ENCODE assay signal across 8 cellular contexts in genomic region chr19:47157455-47158321, GRCh38. TPM values are rescaled to one million over a fixed set of nuclear protein-coding genes. Genes with fewer than 3 reads are reported as not detected.
A peak's percentile ranks its signal among the peaks of the same experiment; 100 is the strongest.
DNase-seq lines count a peak whose midpoint lies in the region; FAIRE-seq and TF ChIP-seq lines count a peak whose summit lies in the region.

No MANE protein-coding gene starts in this region.

- peaks cover 23% of the 10 kb centered on the region for H3K4me1 Mint-ChIP-seq in MCF 10A (ENCODE audit: insufficient read depth, unreplicated experiment)

- no peaks in the 10 kb centered on the region for H3K27me3 Mint-ChIP-seq in MCF 10A (ENCODE audit: insufficient read depth, unreplicated experiment)

- peaks cover 85% of the 10 kb centered on the region for H3K36me3 Mint-ChIP-seq in MCF 10A (ENCODE audit: insufficient read depth, unreplicated experiment)

- intact Hi-C loops in MCF 10A (cut with micrococcal nuclease) = no loop called here

- peak overlapping the region; percentile 66 to 86 (median 74) for H3K27ac ChIP-seq in Peyer's patch
- peak overlapping the region; percentile 19 for H3K27ac ChIP-seq in iPS-20b (ENCODE audit: low read length)
- peak overlapping the region; percentile 57 to 70 for H3K27ac ChIP-seq in small intestine (ENCODE audit: low read depth in 1 of 2, low read length in 1 of 2)

- POLR2A ChIA-PET in MCF 10A (lab: Yijun Ruan, JAX) = interaction anchor here (0.6 to 2.1 kb wide), 11 partner anchors 7 to 807 kb away, joined by 3 to 11 read pairs (median 5); partner anchors contain the start of genes SAE1 and ZC3H4

- no peak overlapping the region for H3K4me3 ChIP-seq in Peyer's patch
- H3K4me3 ChIP-seq in iPS-20b (ENCODE audit: low read length) = peak overlapping the region; percentile 42
- H3K4me3 ChIP-seq in small intestine (ENCODE audit: low read depth in 1 of 2, low read length in 2 of 2) = no peak overlapping the region

- 38 to 44% (median 39%) methylated on average over 10 of the region's 10 CpGs for WGBS in small intestine, 3 donors

- CTCF ChIA-PET in MCF 10A (lab: Yijun Ruan, JAX) = interaction anchor here (0.5 to 3.6 kb wide), 13 partner anchors 8 to 1514 kb away, joined by 3 to 18 read pairs (median 3); partner anchors contain the start of gene NAPA

- H3K9me3 Mint-ChIP-seq in MCF 10A (ENCODE audit: unreplicated experiment) = no peaks in the 10 kb centered on the region

- peaks cover 0 to 38% (median 0%) of the 10 kb centered on the region in 3 donors for H3K36me3 ChIP-seq in Peyer's patch
- peaks cover 93% of the 10 kb centered on the region for H3K36me3 ChIP-seq in iPS-20b (ENCODE audit: insufficient read depth, low read depth, low read length)
- peaks cover 10 to 11% of the 10 kb centered on the region in 2 donors for H3K36me3 ChIP-seq in small intestine (ENCODE audit: control insufficient read depth in 2 of 2, insufficient read depth in 2 of 2, low read length in 2 of 2)

- no peak for TF ChIP-seq POLR2A in Peyer's patch (IDR thresholded peaks at IDR 0.05)

- peaks cover 11 to 43% (median 22%) of the 10 kb centered on the region in 4 donors for H3K4me1 ChIP-seq in Peyer's patch
- peaks cover 26% of the 10 kb centered on the region for H3K4me1 ChIP-seq in iPS-20b (ENCODE audit: insufficient read depth, low read length)
- H3K4me1 ChIP-seq in small intestine (ENCODE audit: control insufficient read depth in 2 of 2, insufficient read depth in 1 of 2, low read depth in 1 of 2, low read length in 1 of 2) = peaks cover 0 to 14% of the 10 kb centered on the region in 2 donors

- H3K4me3 Mint-ChIP-seq in MCF 10A (ENCODE audit: unreplicated experiment) = no peak overlapping the region

- peak overlapping the region; percentile 59 for H3K9ac ChIP-seq in iPS-20b (ENCODE audit: low read depth, low read length)

- H3K27me3 ChIP-seq in Peyer's patch (no peaks in the 10 kb centered on the region), iPS-20b (ENCODE audit: insufficient read depth, low read length) (no peaks in the 10 kb centered on the region), small intestine (ENCODE audit: control insufficient read depth in 2 of 2, insufficient read depth in 2 of 2, low read length in 2 of 2) (no peaks in the 10 kb centered on the region)

- peak overlapping the region; percentile 20 for H3K27ac Mint-ChIP-seq in MCF 10A (ENCODE audit: low read depth, unreplicated experiment)

- peak; percentile 86 for FAIRE-seq in GM19239 (lab: Jason Lieb, UNC)
- FAIRE-seq in small intestine (lab: Jason Lieb, UNC) = no peak

- DNase-seq in GM19239 (ENCODE audit: insufficient read length, low spot score) (no peak), Peyer's patch (peak; percentile 54 to 82 (median 77)), MCF 10A (ENCODE audit: unreplicated experiment) (no peak), small intestine (peak; percentile 60), HuH-7.5 (ENCODE audit: low spot score) (no peak), NCI-H82 treated with DMSO at 0.1 percent for 48 hours (lab: John Stamatoyannopoulos, UW; ENCODE audit: unreplicated experiment) (no peak), NCI-H1092 (lab: John Stamatoyannopoulos, UW) (no peak)

- H3K9me3 ChIP-seq in Peyer's patch (no peaks in the 10 kb centered on the region), iPS-20b (ENCODE audit: insufficient read depth, low read depth, low read length) (no peaks in the 10 kb centered on the region), small intestine (ENCODE audit: control insufficient read depth, low read depth) (no peaks in the 10 kb centered on the region)

- peak in 3 of 6 experiments; percentile 16 to 26 (median 25) for TF ChIP-seq CTCF in Peyer's patch (IDR thresholded peaks at IDR 0.05)
- no peak for TF ChIP-seq CTCF in MCF 10A (IDR thresholded peaks at IDR 0.05; ENCODE audit: unreplicated experiment)

- BruUV-seq in MCF 10A (replicated peaks; lab: Mats Ljungman, UMichigan) = no TSS peak

RNA-seq across cellular contexts. Expression of gene SAE1, which starts 27.1 kb away (rescaled TPM):
- 10 to 100 TPM; 35.9 to 73.4 (median 40.3) TPM for total RNA-seq in Peyer's patch
- 76.1 and 81.7 TPM in 2 replicates for total RNA-seq in MCF 10A (2022)
- 10 to 100 TPM; 28.6 to 77.5 (median 34.9) TPM for polyA plus RNA-seq in small intestine

RNA-seq across cellular contexts. Expression of gene ZC3H4, which starts 44.1 kb away (rescaled TPM):
- total RNA-seq in Peyer's patch (10 to 100 TPM; 24.7 to 61.9 (median 42.4) TPM), MCF 10A (2022) (41.4 and 41.8 TPM in 2 replicates)
- 10 to 100 TPM in 2 of 3 donors, 1 to 10 TPM in 1; 7.3 to 18.0 (median 10.7) TPM for polyA plus RNA-seq in small intestine

Comparison
In these comparisons a context has a peak if more than half of its experiments do, and no peak if none do; other contexts are left out.
1. DNase-seq: peak in Peyer's patch (3 of 3) and small intestine (single experiment); none in GM19239 (single experiment), MCF 10A (single experiment), HuH-7.5 (single experiment), NCI-H82 treated with DMSO at 0.1 percent for 48 hours (single experiment) and NCI-H1092 (single experiment).
2. H3K27ac ChIP-seq: peak in every context shown above with its lines; median percentile 74 in Peyer's patch; 64 in small intestine; 19 in iPS-20b.